1 cellular context compared by ENCODE assay signal in genomic region chr2:219104107-219105050, GRCh38.
TF ChIP-seq lines count a peak whose summit lies in the region.

No MANE protein-coding gene starts in this region.

TF ChIP-seq in A549, 52 proteins besides CTCF, POLR2A, EP300 and RAD21 (continued from another document):
- no peak for TF ChIP-seq RNF2 (IDR thresholded peaks at IDR 0.05; ENCODE audit: borderline replicate concordance, low read depth)
- TF ChIP-seq SMC3 (IDR thresholded peaks at IDR 0.05), result peak; percentile 63
- TF ChIP-seq TFCP2L1 (CRISPR knock-in tag; IDR thresholded peaks at IDR 0.05), result 0 out of 2 replicates have a peak, but pooled peaks have one; percentile 17
